15 cellular contexts compared by ENCODE assay signal in genomic region chr12:56963557-56963956, GRCh38. TPM values are rescaled to one million over a fixed set of nuclear protein-coding genes. Genes with fewer than 3 reads are reported as not detected.
"Had no signal": no experiment of that assay in that cellular context is flagged by ENCODE, and none has a peak within 500 bp of the region (broad histone marks: within the 10 kb centered on the region; RNA-seq: fewer than 3 reads in every experiment).

No MANE protein-coding gene starts in this region.

RNA-seq across cellular contexts. Expression of gene SDR9C7, which starts 29.3 kb away (rescaled TPM):
- total RNA-seq: activated B cell treated with CpG ODN at 0.5 μM for 24 hours; activated CD4-positive, alpha-beta memory T cell treated with anti-CD3 and anti-CD28 coated beads for 36 hours; activated CD4-positive, alpha-beta memory T cell treated with anti-CD3 and anti-CD28 coated beads, Interleukin-2, amount 10 ng/mL, durations not matched to agents 7 days and 5 days; activated CD4-positive, alpha-beta T cell treated with anti-CD3 and anti-CD28 coated beads for 36 hours; activated CD4-positive, alpha-beta T cell treated with anti-CD3 and anti-CD28 coated beads, Interleukin-2, amount 10 ng/mL, durations not matched to agents 24 days and 14 days; activated CD4-positive, alpha-beta T cell treated with anti-CD3 and anti-CD28 coated beads, Interleukin-2, amount 10 ng/mL, durations not matched to agents 7 days and 5 days; activated CD8-positive, alpha-beta memory T cell treated with anti-CD3 and anti-CD28 coated beads for 36 hours; activated CD8-positive, alpha-beta memory T cell treated with anti-CD3 and anti-CD28 coated beads, Interleukin-2, amount 10 ng/mL, durations not matched to agents 7 days and 5 days; activated CD8-positive, alpha-beta T cell treated with anti-CD3 and anti-CD28 coated beads for 36 hours; activated CD8-positive, alpha-beta T cell treated with anti-CD3 and anti-CD28 coated beads, Interleukin-2, amount 10 ng/mL, durations not matched to agents 7 days and 5 days; T-cell; T-helper 1 cell treated with Interleukin-12 subunit alpha and Interleukin-12 subunit beta and Interleukin-4 antibody, amounts not matched to agents 30 ng/mL and 1 ng/mL, for 36 hours; T-helper 17 cell; T-helper 2 cell treated with Interferon-gamma antibody and Interleukin-4, amounts not matched to agents 100 ng/mL and 5 ng/mL, for 36 hours; WTC11 had no signal

RNA-seq across cellular contexts. Expression of gene TAC3, which starts 52.8 kb away (rescaled TPM):
- total RNA-seq: activated B cell treated with CpG ODN at 0.5 μM for 24 hours; activated CD4-positive, alpha-beta memory T cell treated with anti-CD3 and anti-CD28 coated beads for 36 hours; activated CD4-positive, alpha-beta memory T cell treated with anti-CD3 and anti-CD28 coated beads, Interleukin-2, amount 10 ng/mL, durations not matched to agents 7 days and 5 days; activated CD4-positive, alpha-beta T cell treated with anti-CD3 and anti-CD28 coated beads, Interleukin-2, amount 10 ng/mL, durations not matched to agents 24 days and 14 days; activated CD8-positive, alpha-beta memory T cell treated with anti-CD3 and anti-CD28 coated beads, Interleukin-2, amount 10 ng/mL, durations not matched to agents 7 days and 5 days; activated CD8-positive, alpha-beta T cell treated with anti-CD3 and anti-CD28 coated beads, Interleukin-2, amount 10 ng/mL, durations not matched to agents 7 days and 5 days; T-helper 17 cell; T-helper 2 cell treated with Interferon-gamma antibody and Interleukin-4, amounts not matched to agents 100 ng/mL and 5 ng/mL, for 36 hours had no signal
